15 cellular contexts compared by ENCODE assay signal in genomic region chr1:236000781-236001180, GRCh38.
DNase-seq lines count a peak whose midpoint lies in the region; ATAC-seq and TF ChIP-seq lines count a peak whose summit lies in the region.
"Had no signal": no experiment of that assay in that cellular context is flagged by ENCODE, and none has a peak within 500 bp of the region (broad histone marks: within the 10 kb centered on the region; RNA-seq: fewer than 3 reads in every experiment).

No MANE protein-coding gene starts in this region.

- H3K36me3 Mint-ChIP-seq in activated CD4-positive, alpha-beta T cell treated with anti-CD3 and anti-CD28 coated beads for 36 hours (ENCODE audit: low read depth), result no peaks in the 10 kb centered on the region
- H3K36me3 Mint-ChIP-seq in activated naive CD4-positive, alpha-beta T cell treated with anti-CD3 and anti-CD28 coated beads, Interleukin-2, amount 50 U/mL, for 72 hours, result peaks cover 0 to 4% of the 10 kb centered on the region in 2 donors
- peaks cover 0 to 14% (median 0%) of the 10 kb centered on the region in 5 donors for H3K36me3 Mint-ChIP-seq in naive thymus-derived CD4-positive, alpha-beta T cell
- H3K36me3 Mint-ChIP-seq in CD14-positive monocyte, result peaks cover 11 to 21% of the 10 kb centered on the region in 2 donors

- H3K27ac ChIP-seq in naive thymus-derived CD4-positive, alpha-beta T cell (ENCODE audit: low read depth, low read length), result no peak overlapping the region
- H3K27ac ChIP-seq: thoracic aorta had no signal

- intact Hi-C loops in activated CD4-positive, alpha-beta T cell treated with anti-CD3 and anti-CD28 coated beads for 36 hours (cut with DNase I, micrococcal nuclease), result no loop called here
- intact Hi-C loops in naive thymus-derived CD4-positive, alpha-beta T cell (cut with micrococcal nuclease), result no loop called here
- intact Hi-C loops in CD14-positive monocyte (cut with micrococcal nuclease), result no loop called here

- H3K9me3 Mint-ChIP-seq in activated CD4-positive, alpha-beta T cell treated with anti-CD3 and anti-CD28 coated beads for 36 hours (ENCODE audit: low read depth), result no peaks in the 10 kb centered on the region
- H3K9me3 Mint-ChIP-seq in activated naive CD4-positive, alpha-beta T cell treated with anti-CD3 and anti-CD28 coated beads, Interleukin-2, amount 50 U/mL, for 72 hours, result peaks cover 0 to 3% of the 10 kb centered on the region in 2 donors
- no peaks in the 10 kb centered on the region for H3K9me3 Mint-ChIP-seq in naive thymus-derived CD4-positive, alpha-beta T cell
- no peaks in the 10 kb centered on the region for H3K9me3 Mint-ChIP-seq in CD14-positive monocyte

- H3K9me3 ChIP-seq in naive thymus-derived CD4-positive, alpha-beta T cell (ENCODE audit: control insufficient read depth in 2 of 3, low read length in 3 of 3), result no peaks in the 10 kb centered on the region
- H3K9me3 ChIP-seq: BLaER1, thoracic aorta had no signal

- H3K4me3 Mint-ChIP-seq in activated CD4-positive, alpha-beta T cell treated with anti-CD3 and anti-CD28 coated beads for 36 hours, result no peak overlapping the region
- peak overlapping the region in 1 of 10 donors; percentile 10 for H3K4me3 Mint-ChIP-seq in naive thymus-derived CD4-positive, alpha-beta T cell
- no peak overlapping the region for H3K4me3 Mint-ChIP-seq in CD14-positive monocyte

- H3K36me3 ChIP-seq in naive thymus-derived CD4-positive, alpha-beta T cell (ENCODE audit: control insufficient read depth in 2 of 3, insufficient read depth in 3 of 3, low read length in 3 of 3), result no peaks in the 10 kb centered on the region
- H3K36me3 ChIP-seq: BLaER1, thoracic aorta had no signal

- H3K27me3 Mint-ChIP-seq in activated CD4-positive, alpha-beta T cell treated with anti-CD3 and anti-CD28 coated beads for 36 hours, result no peaks in the 10 kb centered on the region
- H3K27me3 Mint-ChIP-seq in naive thymus-derived CD4-positive, alpha-beta T cell, result no peaks in the 10 kb centered on the region
- peaks cover 3 to 8% (median 6%) of the 10 kb centered on the region in 3 donors for H3K27me3 Mint-ChIP-seq in CD14-positive monocyte (ENCODE audit: low read depth in 3 of 3)

- peak overlapping the region; percentile 94 for H3K27ac Mint-ChIP-seq in activated CD4-positive, alpha-beta T cell treated with anti-CD3 and anti-CD28 coated beads for 36 hours
- peak overlapping the region; percentile 81 to 85 for H3K27ac Mint-ChIP-seq in activated naive CD4-positive, alpha-beta T cell treated with anti-CD3 and anti-CD28 coated beads, Interleukin-2, amount 50 U/mL, for 72 hours
- peak overlapping the region in 5 of 9 donors; percentile 36 to 97 (median 87) for H3K27ac Mint-ChIP-seq in naive thymus-derived CD4-positive, alpha-beta T cell
- H3K27ac Mint-ChIP-seq in CD14-positive monocyte, result no peak overlapping the region

- CTCF ChIA-PET in activated CD4-positive, alpha-beta T cell treated with anti-CD3 and anti-CD28 coated beads for 36 hours (lab: Charles Lee), result interaction anchor here (0.7 to 4.8 kb wide), 2 partner anchors 29 to 489 kb away, joined by 3 to 27 read pairs; no protein-coding TSS in a partner anchor
- CTCF ChIA-PET in naive thymus-derived CD4-positive, alpha-beta T cell (lab: Charles Lee), result no interaction called here

- no peak for DNase-seq in activated CD4-positive, alpha-beta T cell treated with anti-CD3 and anti-CD28 coated beads for 36 hours
- no peak for DNase-seq in activated CD4-positive, alpha-beta T cell treated with anti-CD3 and anti-CD28 coated beads, Interleukin-2, amount 50 U/mL, for 1 hour
- DNase-seq in DMS79 (lab: John Stamatoyannopoulos, UW) (peak; percentile 15), CD14-positive monocyte (ENCODE audit: low spot score) (no peak)
- no peak for DNase-seq in activated naive CD4-positive, alpha-beta T cell treated with anti-CD3 and anti-CD28 coated beads, Interleukin-2, amount 50 U/mL, for 72 hours (ENCODE audit: low spot score in 2 of 2)
- DNase-seq in naive thymus-derived CD4-positive, alpha-beta T cell, result no peak
- DNase-seq: 8988T; activated effector memory CD4-positive, alpha-beta T cell treated with anti-CD3 and anti-CD28 coated beads, Interleukin-2, amount 50 U/mL, for 16 hours; NCI-H2227 treated with DMSO at 0.1 percent for 48 hours; NK-92 treated with Interleukin-12 subunit alpha and Interleukin-12 subunit beta, amount 100 ng/mL, for 24 hours; stimulated activated CD4-positive, alpha-beta T cell treated with anti-CD3 and anti-CD28 coated beads, Interleukin-4, amount 100 ng/mL, for 1 hour had no signal

- ATAC-seq in activated CD4-positive, alpha-beta T cell treated with anti-CD3 and anti-CD28 coated beads for 36 hours, result no peak
- ATAC-seq in activated naive CD4-positive, alpha-beta T cell treated with anti-CD3 and anti-CD28 coated beads, Interleukin-2, amount 50 U/mL, for 72 hours, result no peak
- no peak for ATAC-seq in naive thymus-derived CD4-positive, alpha-beta T cell
- ATAC-seq in GM21447 (IDR thresholded peaks at IDR 0.05; ENCODE audit: unreplicated experiment) (no peak), HG03469 (IDR thresholded peaks at IDR 0.05; ENCODE audit: unreplicated experiment) (no peak)

- TF ChIP-seq CTCF in CD14-positive monocyte (IDR thresholded peaks at IDR 0.05), result no peak

- no peak overlapping the region for H3K4me3 ChIP-seq in naive thymus-derived CD4-positive, alpha-beta T cell (ENCODE audit: low read length)
- H3K4me3 ChIP-seq: BLaER1, thoracic aorta had no signal

- no peaks in the 10 kb centered on the region for H3K27me3 ChIP-seq in naive thymus-derived CD4-positive, alpha-beta T cell (ENCODE audit: control insufficient read depth in 2 of 2, insufficient read depth in 2 of 2, low read length in 2 of 2)
- H3K27me3 ChIP-seq: BLaER1 had no signal

- POLR2A ChIA-PET in activated CD4-positive, alpha-beta T cell treated with anti-CD3 and anti-CD28 coated beads for 36 hours (lab: Charles Lee), result interaction anchor here (0.5 kb wide), 1 partner anchor 184 kb away, joined by 4 read pairs; no protein-coding TSS in a partner anchor
- POLR2A ChIA-PET in naive thymus-derived CD4-positive, alpha-beta T cell (lab: Charles Lee), result interaction anchor here (0.7 kb wide), 1 partner anchor 1310 kb away, joined by 3 read pairs; no protein-coding TSS in a partner anchor

- peaks cover 56% of the 10 kb centered on the region for H3K4me1 Mint-ChIP-seq in activated CD4-positive, alpha-beta T cell treated with anti-CD3 and anti-CD28 coated beads for 36 hours
- H3K4me1 Mint-ChIP-seq in naive thymus-derived CD4-positive, alpha-beta T cell, result peaks cover 10 to 68% (median 20%) of the 10 kb centered on the region in 7 donors
- H3K4me1 Mint-ChIP-seq in CD14-positive monocyte, result peaks cover 52% of the 10 kb centered on the region

- peaks cover 10 to 31% of the 10 kb centered on the region in 2 donors for H3K4me1 ChIP-seq in naive thymus-derived CD4-positive, alpha-beta T cell (ENCODE audit: control insufficient read depth in 2 of 2, insufficient read depth in 2 of 2, low read length in 2 of 2)

Comparison
In these comparisons a context has a peak if more than half of its experiments do, and no peak if none do; other contexts are left out.
1. H3K27ac Mint-ChIP-seq: peak in activated CD4-positive, alpha-beta T cell treated with anti-CD3 and anti-CD28 coated beads for 36 hours (single experiment), activated naive CD4-positive, alpha-beta T cell treated with anti-CD3 and anti-CD28 coated beads, Interleukin-2, amount 50 U/mL, for 72 hours (2 of 2) and naive thymus-derived CD4-positive, alpha-beta T cell (5 of 9); none in CD14-positive monocyte (0 of 7).